17 cellular contexts compared by ENCODE assay signal in the genomic region with DNA sequence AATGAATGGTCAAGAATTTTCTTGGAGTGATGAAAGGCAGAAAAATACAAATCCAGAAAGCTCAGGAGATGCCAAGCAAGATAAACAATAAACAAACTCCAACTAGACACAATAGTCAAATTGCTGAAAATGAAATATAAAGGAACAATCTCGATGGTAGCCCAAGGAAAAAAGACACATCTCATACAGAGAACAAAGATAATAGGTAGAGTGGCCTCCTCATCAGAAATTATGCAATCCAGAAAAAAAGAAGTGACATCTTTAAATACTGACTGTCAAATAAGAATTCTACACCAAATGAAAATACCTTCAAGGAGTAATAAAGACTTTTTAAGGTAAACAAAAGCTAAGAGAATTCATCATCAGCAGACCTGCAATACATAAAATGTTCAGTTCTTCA.
A peak's percentile ranks its signal among the peaks of the same experiment; 100 is the strongest.
DNase-seq lines count a peak whose midpoint lies in the region; ATAC-seq, FAIRE-seq and TF ChIP-seq lines count a peak whose summit lies in the region.
"Had no signal": no experiment of that assay in that cellular context is flagged by ENCODE, and none has a peak within 500 bp of the region (broad histone marks: within the 10 kb centered on the region; RNA-seq: fewer than 3 reads in every experiment).

No MANE protein-coding gene starts in this region.

- H3K9me3 Mint-ChIP-seq in CD4-positive, alpha-beta T cell = no peaks in the 10 kb centered on the region
- H3K9me3 Mint-ChIP-seq in memory B cell = no peaks in the 10 kb centered on the region
- no peaks in the 10 kb centered on the region for H3K9me3 Mint-ChIP-seq in activated CD4-positive, alpha-beta memory T cell treated with anti-CD3 and anti-CD28 coated beads for 36 hours

- no peaks in the 10 kb centered on the region for H3K9me3 ChIP-seq in CD4-positive, alpha-beta T cell (ENCODE audit: control insufficient read depth, low read length)
- H3K9me3 ChIP-seq in OCI-LY3 (ENCODE audit: insufficient read depth, low read length) = no peaks in the 10 kb centered on the region; the same call in 1 of the 2 replicates
- H3K9me3 ChIP-seq in kidney (ENCODE audit: control insufficient read depth in 1 of 2, low read length in 2 of 2) = no peaks in the 10 kb centered on the region
- H3K9me3 ChIP-seq: A549, SJCRH30 had no signal

- no peak for DNase-seq in CD4-positive, alpha-beta T cell
- DNase-seq in memory B cell (ENCODE audit: low spot score in 2 of 2) (no peak), hypothalamus (lab: John Stamatoyannopoulos, UW) (no peak), NAMALWA (ENCODE audit: low spot score) (no peak), kidney (no peak)
- DNase-seq in activated CD4-positive, alpha-beta memory T cell treated with anti-CD3 and anti-CD28 coated beads for 36 hours = no peak
- DNase-seq: DND-41, GOT3, NCI-H1417 treated with DMSO at 0.1 percent for 48 hours, NCI-H1930, NCI-H524 treated with DMSO at 0.1 percent for 48 hours had no signal

- H3K4me3 ChIP-seq in ACC112 (ENCODE audit: low read depth, low read length) (no peak overlapping the region), OCI-LY3 (ENCODE audit: low read length) (no peak overlapping the region), kidney (ENCODE audit: low read length in 2 of 2) (no peak overlapping the region)
- H3K4me3 ChIP-seq: A549, SJCRH30 had no signal

- peaks cover 32% of the 10 kb centered on the region for H3K4me1 Mint-ChIP-seq in CD4-positive, alpha-beta T cell (ENCODE audit: low read depth)
- peaks cover 38% of the 10 kb centered on the region for H3K4me1 Mint-ChIP-seq in memory B cell
- H3K4me1 Mint-ChIP-seq in activated CD4-positive, alpha-beta memory T cell treated with anti-CD3 and anti-CD28 coated beads for 36 hours (ENCODE audit: low read depth) = peaks cover 31% of the 10 kb centered on the region

- CTCF ChIA-PET in CD4-positive, alpha-beta T cell (lab: Charles Lee) = no interaction called here
- CTCF ChIA-PET in activated CD4-positive, alpha-beta memory T cell treated with anti-CD3 and anti-CD28 coated beads for 36 hours (lab: Charles Lee) = interaction anchor here (0.6 to 1.5 kb wide), 3 partner anchors 142 to 989 kb away, joined by 3 read pairs; a partner anchor contains a TSS

- peaks cover 24% of the 10 kb centered on the region for H3K4me1 ChIP-seq in ACC112 (ENCODE audit: control insufficient read depth, insufficient read depth, low read length, unreplicated experiment)
- peaks cover 45% of the 10 kb centered on the region for H3K4me1 ChIP-seq in OCI-LY3 (ENCODE audit: low read length)
- H3K4me1 ChIP-seq in kidney (ENCODE audit: control insufficient read depth in 1 of 2, insufficient read depth in 1 of 2, low read depth in 1 of 2, low read length in 2 of 2) = peaks cover 0 to 2% of the 10 kb centered on the region in 2 donors
- H3K4me1 ChIP-seq: SJCRH30 had no signal

- H3K79me2 ChIP-seq in ACC112 (ENCODE audit: control insufficient read depth, insufficient read depth, low read length, unreplicated experiment) = no peaks in the 10 kb centered on the region
- no peaks in the 10 kb centered on the region for H3K79me2 ChIP-seq in OCI-LY3 (ENCODE audit: low read length)

- no peak overlapping the region for H3K4me2 ChIP-seq in OCI-LY3 (ENCODE audit: low read length)
- H3K4me2 ChIP-seq: A549 had no signal

- no peaks in the 10 kb centered on the region for H3K27me3 Mint-ChIP-seq in CD4-positive, alpha-beta T cell
- H3K27me3 Mint-ChIP-seq in memory B cell = no peaks in the 10 kb centered on the region
- H3K27me3 Mint-ChIP-seq in activated CD4-positive, alpha-beta memory T cell treated with anti-CD3 and anti-CD28 coated beads for 36 hours = no peaks in the 10 kb centered on the region

- H3K27me3 ChIP-seq in ACC112 (ENCODE audit: insufficient read depth, low read length) (no peaks in the 10 kb centered on the region), OCI-LY3 (ENCODE audit: low read depth, low read length) (no peaks in the 10 kb centered on the region)
- no peaks in the 10 kb centered on the region for H3K27me3 ChIP-seq in CD4-positive, alpha-beta T cell (ENCODE audit: control insufficient read depth, insufficient read depth, low read length)
- H3K27me3 ChIP-seq: SJCRH30 had no signal

- no peak overlapping the region for H3K27ac ChIP-seq in ACC112 (ENCODE audit: low read depth, low read length)
- H3K27ac ChIP-seq in CD4-positive, alpha-beta T cell (ENCODE audit: low read depth, low read length) = no peak overlapping the region
- H3K27ac ChIP-seq in OCI-LY3 (ENCODE audit: low read length) = no peak overlapping the region
- no peak overlapping the region for H3K27ac ChIP-seq in kidney (ENCODE audit: low read depth in 2 of 2, low read length in 2 of 2)
- H3K27ac ChIP-seq: A549, SJCRH30 had no signal

- POLR2A ChIA-PET in CD4-positive, alpha-beta T cell (lab: Charles Lee) = no interaction called here
- POLR2A ChIA-PET in activated CD4-positive, alpha-beta memory T cell treated with anti-CD3 and anti-CD28 coated beads for 36 hours (lab: Charles Lee) = no interaction called here

- H2AFZ ChIP-seq in ACC112 (ENCODE audit: low read length, unreplicated experiment) = peak overlapping the region; percentile 72
- H2AFZ ChIP-seq in OCI-LY3 (ENCODE audit: low read depth, low read length) = 0 out of 2 replicates have a peak overlapping the region, but pooled peaks have one; percentile 45

- H4K20me1 ChIP-seq in OCI-LY3 (ENCODE audit: insufficient read depth, low read length) = no peaks in the 10 kb centered on the region

- H3K36me3 ChIP-seq in ACC112 (ENCODE audit: insufficient read depth, low read length) = no peaks in the 10 kb centered on the region
- H3K36me3 ChIP-seq in OCI-LY3 (replicated peaks; ENCODE audit: low read depth, low read length) = no peaks in the 10 kb centered on the region
- H3K36me3 ChIP-seq in kidney (ENCODE audit: control insufficient read depth in 1 of 2, insufficient read depth in 2 of 2, low read length in 2 of 2) = no peaks in the 10 kb centered on the region
- H3K36me3 ChIP-seq: SJCRH30 had no signal

- H3K9ac ChIP-seq in OCI-LY3 (ENCODE audit: low read length) = no peak overlapping the region
- no peak overlapping the region for H3K9ac ChIP-seq in kidney (ENCODE audit: low read length in 2 of 2)

- FAIRE-seq in kidney (lab: Jason Lieb, UNC) = no peak
- FAIRE-seq: A549, G401.6 had no signal

- TF ChIP-seq CTCF in CD4-positive, alpha-beta T cell (IDR thresholded peaks at IDR 0.05) = no peak
- TF ChIP-seq CTCF in OCI-LY3 (IDR thresholded peaks at IDR 0.05; ENCODE audit: low read depth, low read length) = no peak
- no peak for TF ChIP-seq CTCF in kidney (IDR thresholded peaks at IDR 0.05; ENCODE audit: borderline replicate concordance, extremely low read depth, insufficient read depth)

- H3K4me3 Mint-ChIP-seq in CD4-positive, alpha-beta T cell = peak overlapping the region; percentile 2
- no peak overlapping the region for H3K4me3 Mint-ChIP-seq in memory B cell
- H3K4me3 Mint-ChIP-seq in activated CD4-positive, alpha-beta memory T cell treated with anti-CD3 and anti-CD28 coated beads for 36 hours = no peak overlapping the region
- H3K4me3 Mint-ChIP-seq: CD14-positive monocyte had no signal

- intact Hi-C loops in CD4-positive, alpha-beta T cell (cut with DNase I, micrococcal nuclease) = no loop called here
- intact Hi-C loops in activated CD4-positive, alpha-beta memory T cell treated with anti-CD3 and anti-CD28 coated beads for 36 hours (cut with micrococcal nuclease) = loop anchor here (2.0 to 5.0 kb wide), 4 partner anchors 188 to 408 kb away; no protein-coding TSS in a partner anchor
- intact Hi-C loops in kidney (cut with DNase I) = no loop called here

- ATAC-seq in CD4-positive, alpha-beta T cell (ENCODE audit: poor library complexity) = no peak
- ATAC-seq in memory B cell (ENCODE audit: low read depth) = no peak

- H3K27ac Mint-ChIP-seq in CD4-positive, alpha-beta T cell = no peak overlapping the region
- peak overlapping the region; percentile 90 for H3K27ac Mint-ChIP-seq in memory B cell
- H3K27ac Mint-ChIP-seq in activated CD4-positive, alpha-beta memory T cell treated with anti-CD3 and anti-CD28 coated beads for 36 hours = no peak overlapping the region

- H3K36me3 Mint-ChIP-seq in CD4-positive, alpha-beta T cell (ENCODE audit: low read depth) = peaks cover 5% of the 10 kb centered on the region
- no peaks in the 10 kb centered on the region for H3K36me3 Mint-ChIP-seq in memory B cell
- H3K36me3 Mint-ChIP-seq in activated CD4-positive, alpha-beta memory T cell treated with anti-CD3 and anti-CD28 coated beads for 36 hours = no peaks in the 10 kb centered on the region
- H3K36me3 Mint-ChIP-seq: CD14-positive monocyte had no signal
